In the genomic region with DNA sequence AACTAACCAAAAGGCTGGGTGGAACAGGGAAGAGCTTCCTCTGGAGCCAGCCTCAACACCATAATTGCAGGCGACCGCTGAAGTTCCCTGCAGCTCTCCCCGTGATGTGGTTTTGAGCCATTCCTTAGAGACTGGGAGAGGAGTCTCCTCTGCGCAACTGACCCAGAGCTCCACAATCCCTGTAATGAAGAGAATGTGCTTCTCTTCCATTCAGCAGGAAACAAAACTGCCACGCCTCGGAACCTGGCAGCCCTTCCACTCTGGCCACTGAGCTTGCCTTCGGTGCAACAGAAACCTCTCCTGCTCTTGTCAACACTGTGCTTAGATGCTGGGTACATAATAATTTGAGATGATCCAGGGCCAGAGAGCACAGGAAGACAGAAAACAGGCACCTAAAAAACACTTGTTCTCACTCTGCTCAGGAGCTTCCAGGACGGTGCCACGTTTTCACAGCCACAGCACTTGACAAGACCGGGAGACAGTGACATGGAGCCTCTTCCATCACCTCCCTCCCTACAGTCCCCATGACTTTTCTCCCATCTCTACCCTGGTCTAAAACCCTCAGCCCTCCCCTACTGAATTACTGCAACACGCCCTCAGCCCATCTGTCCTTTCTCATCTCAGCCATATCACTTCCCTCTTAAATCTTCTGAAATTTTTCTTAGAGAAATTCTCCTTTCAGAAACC, we compare ENCODE assay signal across 8 cellular contexts.
DNase-seq lines count a peak whose midpoint lies in the region; ATAC-seq and TF ChIP-seq lines count a peak whose summit lies in the region.
"Had no signal": no experiment of that assay in that cellular context is flagged by ENCODE, and none has a peak within 500 bp of the region (broad histone marks: within the 10 kb centered on the region; RNA-seq: fewer than 3 reads in every experiment).

No MANE protein-coding gene starts in this region.

- DNase-seq in body of pancreas (peak in 2 of 4 donors; percentile 23 to 29), kidney glomerular epithelial cell (lab: John Stamatoyannopoulos, UW) (peak; percentile 45), suprapubic skin (ENCODE audit: low spot score in 2 of 2) (peak in 1 of 2 donors; percentile 78)
- no peak for DNase-seq in activated CD8-positive, alpha-beta T cell treated with anti-CD3 and anti-CD28 coated beads, Interleukin-2, amount 10 ng/mL, durations not matched to agents 7 days and 5 days
- DNase-seq in stimulated activated CD8-positive, alpha-beta memory T cell treated with anti-CD3 and anti-CD28 coated beads, Interleukin-4, amount 100 ng/mL, for 48 hours = no peak

- H3K36me3 Mint-ChIP-seq in activated CD8-positive, alpha-beta T cell treated with anti-CD3 and anti-CD28 coated beads, Interleukin-2, amount 10 ng/mL, durations not matched to agents 7 days and 5 days (ENCODE audit: low read depth) = no peaks in the 10 kb centered on the region
- H3K36me3 Mint-ChIP-seq: activated naive CD8-positive, alpha-beta T cell had no signal

- peaks cover 3% of the 10 kb centered on the region for H3K27me3 Mint-ChIP-seq in activated CD8-positive, alpha-beta T cell treated with anti-CD3 and anti-CD28 coated beads, Interleukin-2, amount 10 ng/mL, durations not matched to agents 7 days and 5 days (ENCODE audit: low read depth)

- CTCF ChIA-PET in activated CD8-positive, alpha-beta T cell treated with anti-CD3 and anti-CD28 coated beads, Interleukin-2, amount 10 ng/mL, durations not matched to agents 7 days and 5 days (lab: Charles Lee) = no interaction called here

- H3K27ac Mint-ChIP-seq in activated CD8-positive, alpha-beta T cell treated with anti-CD3 and anti-CD28 coated beads, Interleukin-2, amount 10 ng/mL, durations not matched to agents 7 days and 5 days = no peak overlapping the region
- H3K27ac Mint-ChIP-seq: activated naive CD8-positive, alpha-beta T cell had no signal

- H3K4me3 ChIP-seq in HUES6 (ENCODE audit: low read depth, low read length) = no peak overlapping the region
- H3K4me3 ChIP-seq in body of pancreas = no peak overlapping the region
- no peak overlapping the region for H3K4me3 ChIP-seq in suprapubic skin

- peak; percentile 16 for ATAC-seq in body of pancreas
- no peak for ATAC-seq in activated CD8-positive, alpha-beta T cell treated with anti-CD3 and anti-CD28 coated beads, Interleukin-2, amount 10 ng/mL, durations not matched to agents 7 days and 5 days
- ATAC-seq in GM21360 (IDR thresholded peaks at IDR 0.05; ENCODE audit: unreplicated experiment) = no peak

- H3K9ac ChIP-seq in HUES6 (ENCODE audit: low read length) = peak overlapping the region; percentile 24

- H3K9me3 ChIP-seq in HUES6 (ENCODE audit: control insufficient read depth, insufficient read depth, low read depth, low read length) = no peaks in the 10 kb centered on the region
- no peaks in the 10 kb centered on the region for H3K9me3 ChIP-seq in body of pancreas
- no peaks in the 10 kb centered on the region for H3K9me3 ChIP-seq in suprapubic skin

- no peak for TF ChIP-seq EP300 in suprapubic skin (IDR thresholded peaks at IDR 0.05)

- no peak overlapping the region for H3K27ac ChIP-seq in HUES6 (ENCODE audit: low read depth, low read length)
- H3K27ac ChIP-seq in body of pancreas = peak overlapping the region; percentile 22 to 59 (median 40)
- H3K27ac ChIP-seq in suprapubic skin = peak overlapping the region; percentile 36

- WGBS in body of pancreas, 2 donors = 62 to 70% methylated on average over 11 of the region's 11 CpGs
- WGBS in suprapubic skin = 42% methylated on average over 10 of the region's 11 CpGs

- no peaks in the 10 kb centered on the region for H3K4me1 Mint-ChIP-seq in activated CD8-positive, alpha-beta T cell treated with anti-CD3 and anti-CD28 coated beads, Interleukin-2, amount 10 ng/mL, durations not matched to agents 7 days and 5 days (ENCODE audit: low read depth)

- H3K4me1 ChIP-seq in HUES6 (ENCODE audit: control insufficient read depth, insufficient read depth, low read length) (peaks cover 14% of the 10 kb centered on the region; the same call in 1 of the 2 replicates), body of pancreas (peaks cover 56% of the 10 kb centered on the region), suprapubic skin (peaks cover 19% of the 10 kb centered on the region)

- TF ChIP-seq POLR2A in body of pancreas (IDR thresholded peaks at IDR 0.05) = no peak
- no peak for TF ChIP-seq POLR2A in suprapubic skin (IDR thresholded peaks at IDR 0.05)

- no peaks in the 10 kb centered on the region for H3K36me3 ChIP-seq in HUES6 (ENCODE audit: control insufficient read depth, insufficient read depth, low read length)
- no peaks in the 10 kb centered on the region for H3K36me3 ChIP-seq in body of pancreas (replicated peaks in 1 of 2; ENCODE audit: insufficient read depth in 1 of 2, low read depth in 2 of 2)
- no peaks in the 10 kb centered on the region for H3K36me3 ChIP-seq in suprapubic skin

- TF ChIP-seq CTCF in body of pancreas (IDR thresholded peaks at IDR 0.05) (no peak), suprapubic skin (IDR thresholded peaks at IDR 0.05) (no peak)

- no peak overlapping the region for H3K4me3 Mint-ChIP-seq in activated CD8-positive, alpha-beta T cell treated with anti-CD3 and anti-CD28 coated beads, Interleukin-2, amount 10 ng/mL, durations not matched to agents 7 days and 5 days
- H3K4me3 Mint-ChIP-seq: activated naive CD8-positive, alpha-beta T cell had no signal

- H3K27me3 ChIP-seq in HUES6 (ENCODE audit: control insufficient read depth, insufficient read depth, low read length) (no peaks in the 10 kb centered on the region), body of pancreas (no peaks in the 10 kb centered on the region), suprapubic skin (no peaks in the 10 kb centered on the region)

- H3K9me3 Mint-ChIP-seq in activated CD8-positive, alpha-beta T cell treated with anti-CD3 and anti-CD28 coated beads, Interleukin-2, amount 10 ng/mL, durations not matched to agents 7 days and 5 days (ENCODE audit: insufficient read depth) = no peaks in the 10 kb centered on the region

- POLR2A ChIA-PET in activated CD8-positive, alpha-beta T cell treated with anti-CD3 and anti-CD28 coated beads, Interleukin-2, amount 10 ng/mL, durations not matched to agents 7 days and 5 days (lab: Charles Lee) = no interaction called here

- intact Hi-C loops in body of pancreas (cut with DNase I) = no loop called here
